8 cellular contexts compared by ENCODE assay signal in genomic region chr9:129835128-129835859, GRCh38. TPM values are rescaled to one million over a fixed set of nuclear protein-coding genes. Genes with fewer than 3 reads are reported as not detected.
DNase-seq lines count a peak whose midpoint lies in the region; ATAC-seq, FAIRE-seq and TF ChIP-seq lines count a peak whose summit lies in the region.

Gene C9orf78, minus strand, starts transcription at chr9:129835275. Its CDS starts 54 bp downstream, at chr9:129835221.
Gene USP20, plus strand, starts transcription at chr9:129835458. Its CDS starts 17,098 bp downstream, at chr9:129852556.

- peak within 1 kb of the TSS; percentile 87 for H3K9ac ChIP-seq in HepG2 (ENCODE audit: insufficient read depth, low read depth, low read length)

- H3K27ac ChIP-seq in C4-2B (peak within 1 kb of the TSS; percentile 76), HepG2 (ENCODE audit: extremely low read length, insufficient read depth, low read length) (peak within 1 kb of the TSS; percentile 60)

- intact Hi-C loops in dendritic cell treated with granulocyte-macrophage colony-stimulating factor and Interleukin-4, amounts not matched to agents 40 ng/mL and 50 ng/mL, for 4 days (cut with micrococcal nuclease): loop anchor here (1.0 kb wide), 1 partner anchor 11 kb away; the partner anchor contains the start of gene TOR1A
- intact Hi-C loops in HepG2 (cut with micrococcal nuclease; ENCODE audit: unreplicated experiment): no loop called here

- H3K4me1 Mint-ChIP-seq in dendritic cell treated with granulocyte-macrophage colony-stimulating factor and Interleukin-4, amounts not matched to agents 40 ng/mL and 50 ng/mL, for 4 days (ENCODE audit: low read depth): peaks cover 55% of the 10 kb centered on the region

- FAIRE-seq in HepG2 (lab: Jason Lieb, UNC): peak; percentile 66

- no peaks in the 10 kb centered on the region for H3K9me3 ChIP-seq in HepG2 (ENCODE audit: low read length)

- no peak for TF ChIP-seq CTCF in C4-2B (conservative IDR thresholded peaks at IDR 0.05)
- peak; percentile 49 for TF ChIP-seq CTCF in HepG2 (CRISPR knock-in tag; IDR thresholded peaks at IDR 0.05)

- TF ChIP-seq RAD21 in HepG2 (CRISPR knock-in tag; IDR thresholded peaks at IDR 0.05): 0 out of 2 replicates have a peak, but pooled peaks have one; percentile 9

- no peaks in the 10 kb centered on the region for H3K9me3 Mint-ChIP-seq in dendritic cell treated with granulocyte-macrophage colony-stimulating factor and Interleukin-4, amounts not matched to agents 40 ng/mL and 50 ng/mL, for 4 days

- H2AFZ ChIP-seq in HepG2 (ENCODE audit: low read length): peak within 1 kb of the TSS; percentile 30

- POLR2A ChIA-PET in HepG2 (lab: Yijun Ruan, JAX): interaction anchor here (0.8 to 1.2 kb wide), 3 partner anchors 10 to 26 kb away, joined by 3 to 6 read pairs (median 3); partner anchors contain the start of gene TOR1A

- H3K4me3 Mint-ChIP-seq in dendritic cell treated with granulocyte-macrophage colony-stimulating factor and Interleukin-4, amounts not matched to agents 40 ng/mL and 50 ng/mL, for 4 days: peak within 1 kb of the TSS; percentile 88

- peak within 1 kb of the TSS; percentile 93 for H3K27ac Mint-ChIP-seq in dendritic cell treated with granulocyte-macrophage colony-stimulating factor and Interleukin-4, amounts not matched to agents 40 ng/mL and 50 ng/mL, for 4 days

- no peaks in the 10 kb centered on the region; a peak in 1 of 5 replicates for H3K27me3 ChIP-seq in HepG2 (ENCODE audit: control insufficient read depth in 1 of 2, insufficient read depth in 2 of 2, low read length in 2 of 2)

- H4K20me1 ChIP-seq in HepG2 (ENCODE audit: insufficient read depth, low read length): no peaks in the 10 kb centered on the region

- peak; percentile 88 to 92 for TF ChIP-seq POLR2A in HepG2 (IDR thresholded peaks at IDR 0.05; ENCODE audit: insufficient read depth in 1 of 2, low read depth in 2 of 2, low read length in 2 of 2)

- H3K27me3 Mint-ChIP-seq in dendritic cell treated with granulocyte-macrophage colony-stimulating factor and Interleukin-4, amounts not matched to agents 40 ng/mL and 50 ng/mL, for 4 days: no peaks in the 10 kb centered on the region

- H3K79me2 ChIP-seq in HepG2 (ENCODE audit: insufficient read depth, low read length): peaks cover 9% of the 10 kb centered on the region

- no TSS peak for BruUV-seq in HepG2 (replicated peaks; lab: Mats Ljungman, UMichigan)

- peak within 1 kb of the TSS; percentile 75 for H3K4me2 ChIP-seq in HepG2 (ENCODE audit: low read depth, low read length)

- H3K36me3 ChIP-seq in HepG2 (replicated peaks in 1 of 2; ENCODE audit: control insufficient read depth in 1 of 2, insufficient read depth in 2 of 2, low read length in 2 of 2): peaks cover 3 to 7% of the 10 kb centered on the region in 2 experiments; a peak in 2 of 5 replicates

- 5% methylated on average over 10 of the region's 81 CpGs for WGBS in HepG2 (ENCODE audit: low lambda C conversion rate)

- peaks cover 19% of the 10 kb centered on the region for H3K4me1 ChIP-seq in HepG2 (ENCODE audit: insufficient read depth, low read length)

- CTCF ChIA-PET in HepG2 (lab: Yijun Ruan, JAX; ENCODE audit: low intra/inter-chr PET ratio, low total read pairs): no interaction called here

- in situ Hi-C loops in HepG2 (cut with HindIII; ENCODE audit: extremely low pct_ligation_motif_present, low pct_unique_long_range_greater_than_20kb): no loop called here

- peak within 1 kb of the TSS; percentile 93 to 96 (median 94) for H3K4me3 ChIP-seq in HepG2 (replicated peaks in 1 of 3; ENCODE audit: insufficient read depth in 1 of 3, low read depth in 2 of 3, low read length in 3 of 3)

- DNase-seq in NCI-H774 (lab: John Stamatoyannopoulos, UW): peak; percentile 98
- peak; percentile 93 to 95 for DNase-seq in activated CD4-positive, alpha-beta T cell treated with anti-CD3 and anti-CD28 coated beads, Interleukin-2, amount 50 U/mL, for 4 hours
- peak; percentile 90 for DNase-seq in HepG2 (ENCODE audit: low spot score)
- DNase-seq in stimulated activated CD4-positive, alpha-beta T cell treated with anti-CD3 and anti-CD28 coated beads, Interleukin-2, amount 100 ng/mL, for 48 hours: peak; percentile 96 to 98

- no peak for TF ChIP-seq EP300 in HepG2 (IDR thresholded peaks at IDR 0.05; ENCODE audit: low read depth in 2 of 2, low read length in 2 of 2)
- no peak for TF ChIP-seq EP300 in HepG2 (CRISPR knock-in tag; IDR thresholded peaks at IDR 0.05; ENCODE audit: borderline replicate concordance)

- ATAC-seq in GM19397 (IDR thresholded peaks at IDR 0.05; ENCODE audit: unreplicated experiment) (peak; percentile 91), HG03565 (IDR thresholded peaks at IDR 0.05; ENCODE audit: unreplicated experiment) (peak; percentile 84), HepG2 (peak; percentile 97)

- peaks cover 53% of the 10 kb centered on the region for H3K36me3 Mint-ChIP-seq in dendritic cell treated with granulocyte-macrophage colony-stimulating factor and Interleukin-4, amounts not matched to agents 40 ng/mL and 50 ng/mL, for 4 days (ENCODE audit: low read depth)

TF ChIP-seq in HepG2, 621 proteins besides CTCF, POLR2A, EP300 and RAD21 (continues in another document):
- TF ChIP-seq ZNF224 (CRISPR knock-in tag; IDR thresholded peaks at IDR 0.05): no peak
- no peak for TF ChIP-seq SP1 (IDR thresholded peaks at IDR 0.05)
- peak; percentile 98 for TF ChIP-seq SP1 (CRISPR knock-in tag; IDR thresholded peaks at IDR 0.05)

RNA-seq across cellular contexts. Expression of gene C9orf78, which starts in this region (rescaled TPM):
- total RNA-seq in HepG2 (2016; rRNA removed; fragmentation: Illumina TruSeq; extraction: Trizol): 35.5 and 49.0 TPM in 2 replicates
- total RNA-seq in HepG2 (2016; cell fraction: cytosol; rRNA removed; fragmentation: Illumina TruSeq; extraction: Trizol; ENCODE audit: low read depth): 14.6 and 16.3 TPM in 2 replicates
- total RNA-seq in HepG2 (2016; cell fraction: insoluble cytoplasmic fraction; rRNA removed; fragmentation: Illumina TruSeq; extraction: Trizol): 37.6 and 59.4 TPM in 2 replicates
- 28.0 and 28.1 TPM in 2 replicates for total RNA-seq in HepG2 (2016; cell fraction: membrane; rRNA removed; fragmentation: Illumina TruSeq; extraction: Trizol)
- 12.7 and 14.8 TPM in 2 replicates for total RNA-seq in HepG2 (2016; cell fraction: nucleus; rRNA removed; fragmentation: Illumina TruSeq; extraction: Trizol)
- polyA plus RNA-seq in HepG2 (2011; rRNA removed): 14.7 and 18.4 TPM in 2 replicates
- 17.3 and 19.6 TPM in 2 replicates for polyA plus RNA-seq in HepG2 (2011; cell fraction: cytosol; rRNA removed)
- 3.1 and 4.7 TPM in 2 replicates for polyA plus RNA-seq in HepG2 (2011; cell fraction: nucleus; rRNA removed)
- 23.6 and 27.5 TPM in 2 replicates for polyA plus RNA-seq in HepG2 (2012)
- 18.5 and 18.8 TPM in 2 replicates for polyA plus RNA-seq in HepG2 (2016; cell fraction: cytosol; fragmentation: Illumina TruSeq; extraction: Trizol; ENCODE audit: low read depth)
- 81.0 and 86.6 TPM in 2 replicates for polyA plus RNA-seq in HepG2 (2016; cell fraction: insoluble cytoplasmic fraction; fragmentation: Illumina TruSeq; extraction: Trizol; ENCODE audit: low read depth)
- polyA plus RNA-seq in HepG2 (2016; cell fraction: membrane; fragmentation: Illumina TruSeq; extraction: Trizol; ENCODE audit: low read depth): 30.0 and 32.0 TPM in 2 replicates
- 30.1 and 37.2 TPM in 2 replicates for polyA plus RNA-seq in HepG2 (2016; cell fraction: nucleus; fragmentation: Illumina TruSeq; extraction: Trizol; ENCODE audit: insufficient read depth, low read depth)
- polyA minus RNA-seq in HepG2 (2011; rRNA and poly(A)+ RNA removed; ENCODE audit: low replicate concordance): 1.4 and 13.5 TPM in 2 replicates
- polyA minus RNA-seq in HepG2 (2011; cell fraction: cytosol; rRNA and poly(A)+ RNA removed): 8.1 and 10.6 TPM in 2 replicates
- polyA minus RNA-seq in HepG2 (2011; cell fraction: nucleus; rRNA and poly(A)+ RNA removed): 7.0 and 9.3 TPM in 2 replicates

RNA-seq across cellular contexts. Expression of gene USP20, which starts in this region (rescaled TPM):
- total RNA-seq in HepG2 (2016; rRNA removed; fragmentation: Illumina TruSeq; extraction: Trizol): 2.9 and 4.4 TPM in 2 replicates
- total RNA-seq in HepG2 (2016; cell fraction: cytosol; rRNA removed; fragmentation: Illumina TruSeq; extraction: Trizol; ENCODE audit: low read depth): 0.51 and 1.3 TPM in 2 replicates
- total RNA-seq in HepG2 (2016; cell fraction: insoluble cytoplasmic fraction; rRNA removed; fragmentation: Illumina TruSeq; extraction: Trizol): 3.8 and 5.0 TPM in 2 replicates
- 1.9 and 2.3 TPM in 2 replicates for total RNA-seq in HepG2 (2016; cell fraction: membrane; rRNA removed; fragmentation: Illumina TruSeq; extraction: Trizol)
- 5.5 TPM in 2 replicates for total RNA-seq in HepG2 (2016; cell fraction: nucleus; rRNA removed; fragmentation: Illumina TruSeq; extraction: Trizol)
- 5.9 and 8.7 TPM in 2 replicates for polyA plus RNA-seq in HepG2 (2011; rRNA removed)
- 4.0 and 5.7 TPM in 2 replicates for polyA plus RNA-seq in HepG2 (2011; cell fraction: cytosol; rRNA removed)
- 64.1 and 76.1 TPM in 2 replicates for polyA plus RNA-seq in HepG2 (2011; cell fraction: nucleus; rRNA removed)
- 7.5 and 8.7 TPM in 2 replicates for polyA plus RNA-seq in HepG2 (2012)
- 0.70 and 0.96 TPM in 2 replicates for polyA plus RNA-seq in HepG2 (2016; cell fraction: cytosol; fragmentation: Illumina TruSeq; extraction: Trizol; ENCODE audit: low read depth)
- polyA plus RNA-seq in HepG2 (2016; cell fraction: insoluble cytoplasmic fraction; fragmentation: Illumina TruSeq; extraction: Trizol; ENCODE audit: low read depth): 2.6 and 3.2 TPM in 2 replicates
- polyA plus RNA-seq in HepG2 (2016; cell fraction: membrane; fragmentation: Illumina TruSeq; extraction: Trizol; ENCODE audit: low read depth): 1.4 and 1.5 TPM in 2 replicates
- polyA plus RNA-seq in HepG2 (2016; cell fraction: nucleus; fragmentation: Illumina TruSeq; extraction: Trizol; ENCODE audit: insufficient read depth, low read depth): 14.4 and 18.6 TPM in 2 replicates
- polyA minus RNA-seq in HepG2 (2011; rRNA and poly(A)+ RNA removed; ENCODE audit: low replicate concordance): 11.2 and 18.8 TPM in 2 replicates
- 3.8 and 5.1 TPM in 2 replicates for polyA minus RNA-seq in HepG2 (2011; cell fraction: cytosol; rRNA and poly(A)+ RNA removed)
- 8.5 and 10.2 TPM in 2 replicates for polyA minus RNA-seq in HepG2 (2011; cell fraction: nucleus; rRNA and poly(A)+ RNA removed)

Comparison
In these comparisons a context has a peak if more than half of its experiments do, and no peak if none do; other contexts are left out.
1. Peak in every context shown above with its lines: DNase-seq, ATAC-seq, H3K4me3 ChIP-seq and H3K27ac ChIP-seq.